In the genomic region with DNA sequence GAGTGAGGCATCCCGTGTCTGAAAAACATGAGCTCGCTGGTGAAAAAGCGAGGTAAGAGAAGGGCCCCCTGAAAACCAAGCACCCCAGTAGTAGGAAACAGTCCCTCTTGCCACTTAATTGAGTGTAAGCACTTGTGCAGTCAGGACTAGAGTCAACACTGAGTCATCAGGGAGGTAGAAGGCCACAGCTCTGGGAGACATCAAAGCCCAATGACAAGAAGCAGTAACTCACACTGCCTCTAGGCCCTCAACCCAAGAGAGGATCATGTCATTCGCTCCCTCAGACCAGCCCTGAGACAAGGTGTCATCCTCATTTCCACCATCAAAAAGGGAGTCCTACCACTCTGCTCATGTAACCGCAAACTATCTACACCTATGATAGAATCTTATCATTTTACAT, we compare ENCODE assay signal across 9 cellular contexts. TPM values are rescaled to one million over a fixed set of nuclear protein-coding genes. Genes with fewer than 3 reads are reported as not detected.
DNase-seq lines count a peak whose midpoint lies in the region; ATAC-seq and TF ChIP-seq lines count a peak whose summit lies in the region.
"Had no signal": no experiment of that assay in that cellular context is flagged by ENCODE, and none has a peak within 500 bp of the region (broad histone marks: within the 10 kb centered on the region; RNA-seq: fewer than 3 reads in every experiment).

No MANE protein-coding gene starts in this region.

- peak; percentile 73 for DNase-seq in activated CD4-positive, alpha-beta T cell treated with anti-CD3 and anti-CD28 coated beads for 48 hours
- DNase-seq in activated CD4-positive, alpha-beta T cell treated with anti-CD3 and anti-CD28 coated beads, Interleukin-2, amount 50 U/mL, for 4 hours, result no peak
- DNase-seq in WTC11 (ENCODE audit: low spot score), result no peak
- DNase-seq in fibroblast of pulmonary artery (ENCODE audit: low read depth), result peak; percentile 36
- DNase-seq in stimulated activated naive CD8-positive, alpha-beta T cell treated with anti-CD3 and anti-CD28 coated beads, Interleukin-15, amount 100 ng/mL, for 72 hours, result peak; percentile 29 to 78
- DNase-seq in OCI-M1 (lab: John Stamatoyannopoulos, UW), result no peak
- no peak for DNase-seq in NCI-H748 (lab: John Stamatoyannopoulos, UW; ENCODE audit: unreplicated experiment)
- DNase-seq: naive B cell had no signal

- H3K27ac Mint-ChIP-seq in WTC11, result no peak overlapping the region
- H3K27ac Mint-ChIP-seq in stimulated activated naive CD8-positive, alpha-beta T cell treated with anti-CD3 and anti-CD28 coated beads, Interleukin-15, amount 100 ng/mL, for 72 hours, result peak overlapping the region; percentile 7 to 99

- ATAC-seq in WTC11 (no peak), GM21825 (IDR thresholded peaks at IDR 0.05; ENCODE audit: unreplicated experiment) (no peak)
- peak; percentile 97 for ATAC-seq in stimulated activated naive CD8-positive, alpha-beta T cell treated with anti-CD3 and anti-CD28 coated beads, Interleukin-15, amount 100 ng/mL, for 72 hours

- no peak for TF ChIP-seq CTCF in WTC11 (IDR thresholded peaks at IDR 0.05)
- TF ChIP-seq CTCF in fibroblast of pulmonary artery (IDR thresholded peaks at IDR 0.05; ENCODE audit: low read length, missing control alignments), result no peak

- POLR2A ChIA-PET in WTC11 (lab: Charles Lee), result no interaction called here

- no peaks in the 10 kb centered on the region for H3K27me3 Mint-ChIP-seq in WTC11 (ENCODE audit: low read depth)
- H3K27me3 Mint-ChIP-seq in stimulated activated naive CD8-positive, alpha-beta T cell treated with anti-CD3 and anti-CD28 coated beads, Interleukin-15, amount 100 ng/mL, for 72 hours, result no peaks in the 10 kb centered on the region
- H3K27me3 Mint-ChIP-seq: naive B cell had no signal

- peaks cover 2% of the 10 kb centered on the region; the same call in 1 of the 2 replicates for H3K4me1 Mint-ChIP-seq in WTC11
- H3K4me1 Mint-ChIP-seq in stimulated activated naive CD8-positive, alpha-beta T cell treated with anti-CD3 and anti-CD28 coated beads, Interleukin-15, amount 100 ng/mL, for 72 hours, result peaks cover 13% of the 10 kb centered on the region

- no peak overlapping the region for H3K4me3 ChIP-seq in fibroblast of pulmonary artery (replicated peaks; ENCODE audit: low read depth, low read length)

- CTCF ChIA-PET in WTC11 (lab: Charles Lee), result interaction anchor here (2.6 to 3.0 kb wide), 2 partner anchors 10 to 12 kb away, joined by 12 to 23 read pairs; no protein-coding TSS in a partner anchor

- H3K9me3 Mint-ChIP-seq in WTC11, result no peaks in the 10 kb centered on the region
- no peaks in the 10 kb centered on the region for H3K9me3 Mint-ChIP-seq in stimulated activated naive CD8-positive, alpha-beta T cell treated with anti-CD3 and anti-CD28 coated beads, Interleukin-15, amount 100 ng/mL, for 72 hours
- H3K9me3 Mint-ChIP-seq: naive B cell had no signal

- H3K36me3 Mint-ChIP-seq in WTC11, result no peaks in the 10 kb centered on the region; the same call in 1 of the 2 replicates

- H3K4me3 Mint-ChIP-seq in WTC11, result no peak overlapping the region
- H3K4me3 Mint-ChIP-seq in stimulated activated naive CD8-positive, alpha-beta T cell treated with anti-CD3 and anti-CD28 coated beads, Interleukin-15, amount 100 ng/mL, for 72 hours, result peak overlapping the region in 1 of 2 donors; percentile 81
- H3K4me3 Mint-ChIP-seq: naive B cell had no signal

TF ChIP-seq in WTC11, 78 proteins besides CTCF, POLR2A, EP300 and RAD21:
- TF ChIP-seq ZNF416 (CRISPR knock-in tag; IDR thresholded peaks at IDR 0.05) (no peak), GABPB1 (CRISPR knock-in tag; IDR thresholded peaks at IDR 0.05) (0 out of 2 replicates have a peak, but pooled peaks have one; percentile 34)

RNA-seq across cellular contexts. Expression of a gene that starts 17.8 kb away (rescaled TPM):
- total RNA-seq in WTC11 (2021), result 31.3 to 38.7 TPM (median 35.2 TPM) in 3 replicates

RNA-seq across cellular contexts. Expression of a gene that starts 17.9 kb away (rescaled TPM):
- total RNA-seq in WTC11 (2021), result 35.6 to 40.2 TPM (median 38.2 TPM) in 3 replicates

RNA-seq across cellular contexts. Expression of a gene that starts 31.9 kb away (rescaled TPM):
- total RNA-seq in WTC11 (2021), result 0.14 to 0.46 TPM (median 0.33 TPM) in 3 replicates

Comparison
In these comparisons a context has a peak if more than half of its experiments do, and no peak if none do; other contexts are left out.
1. DNase-seq: peak in activated CD4-positive, alpha-beta T cell treated with anti-CD3 and anti-CD28 coated beads for 48 hours (single experiment), fibroblast of pulmonary artery (single experiment) and stimulated activated naive CD8-positive, alpha-beta T cell treated with anti-CD3 and anti-CD28 coated beads, Interleukin-15, amount 100 ng/mL, for 72 hours (2 of 2); none in activated CD4-positive, alpha-beta T cell treated with anti-CD3 and anti-CD28 coated beads, Interleukin-2, amount 50 U/mL, for 4 hours (0 of 2), WTC11 (single experiment), OCI-M1 (single experiment) and NCI-H748 (single experiment).